1 cellular context compared by ENCODE assay signal in the genomic region with DNA sequence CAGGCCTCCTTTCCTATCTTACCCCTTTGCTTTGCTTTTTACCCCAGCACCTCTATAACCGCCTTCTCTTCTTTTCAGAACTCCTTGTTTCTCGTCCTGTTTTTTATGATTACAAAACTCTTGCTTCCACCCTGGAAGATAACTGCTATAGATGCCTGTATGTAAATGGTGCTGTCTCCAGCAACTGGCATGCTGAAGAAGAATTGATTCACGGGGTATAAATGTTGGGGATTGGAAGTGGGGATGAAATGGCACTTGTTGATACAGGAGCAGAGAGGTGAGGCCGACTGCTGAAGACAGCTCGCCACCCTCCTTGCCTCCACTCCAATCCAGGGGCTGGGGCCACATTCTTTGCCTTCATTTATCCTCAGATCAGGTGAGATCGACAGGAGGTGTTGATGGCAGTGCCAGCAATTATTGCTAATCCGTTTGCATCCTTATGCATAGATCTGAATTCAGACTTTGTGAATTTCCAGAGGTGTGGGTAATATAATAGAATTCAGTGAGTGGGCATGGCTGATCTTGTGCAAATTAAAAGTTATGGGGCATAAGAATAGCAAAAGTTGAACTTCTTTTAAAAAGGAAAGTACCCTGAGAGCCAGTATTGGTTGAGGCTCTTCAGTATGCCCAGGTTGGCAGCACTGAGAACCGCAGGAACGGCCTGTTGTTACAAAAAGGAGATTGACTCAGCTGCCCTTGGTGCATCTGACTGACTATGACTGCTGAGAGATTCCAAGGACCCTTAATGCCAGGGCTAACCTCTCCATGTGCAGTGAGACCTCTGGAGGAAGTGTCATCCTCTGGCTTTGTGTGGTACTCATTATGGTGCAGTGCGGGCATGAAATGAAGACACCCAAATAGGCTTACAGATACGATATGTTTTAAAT.
TF ChIP-seq lines count a peak whose summit lies in the region.

No MANE protein-coding gene starts in this region.

TF ChIP-seq in HepG2, 621 proteins besides CTCF, POLR2A, EP300 and RAD21 (continued from another document):
- TF ChIP-seq ZNF83 (CRISPR knock-in tag; IDR thresholded peaks at IDR 0.05; ENCODE audit: borderline replicate concordance), result no peak
- TF ChIP-seq, protein P1, sequence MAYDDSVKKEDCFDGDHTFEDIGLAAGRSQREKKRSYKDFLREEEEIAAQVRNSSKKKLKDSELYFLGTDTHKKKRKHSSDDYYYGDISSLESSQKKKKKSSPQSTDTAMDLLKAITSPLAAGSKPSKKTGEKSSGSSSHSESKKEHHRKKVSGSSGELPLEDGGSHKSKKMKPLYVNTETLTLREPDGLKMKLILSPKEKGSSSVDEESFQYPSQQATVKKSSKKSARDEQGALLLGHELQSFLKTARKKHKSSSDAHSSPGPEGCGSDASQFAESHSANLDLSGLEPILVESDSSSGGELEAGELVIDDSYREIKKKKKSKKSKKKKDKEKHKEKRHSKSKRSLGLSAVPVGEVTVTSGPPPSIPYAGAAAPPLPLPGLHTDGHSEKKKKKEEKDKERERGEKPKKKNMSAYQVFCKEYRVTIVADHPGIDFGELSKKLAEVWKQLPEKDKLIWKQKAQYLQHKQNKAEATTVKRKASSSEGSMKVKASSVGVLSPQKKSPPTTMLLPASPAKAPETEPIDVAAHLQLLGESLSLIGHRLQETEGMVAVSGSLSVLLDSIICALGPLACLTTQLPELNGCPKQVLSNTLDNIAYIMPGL (CRISPR knock-in tag; IDR thresholded peaks at IDR 0.05; ENCODE audit: borderline replicate concordance in 1 of 2, low read depth in 1 of 2), result no peak
- peak; percentile 37; the same call in 1 of the 2 replicates for TF ChIP-seq ZC3H4 (CRISPR knock-in tag; IDR thresholded peaks at IDR 0.05; ENCODE audit: borderline replicate concordance)
- TF ChIP-seq STAG1 (CRISPR knock-in tag; IDR thresholded peaks at IDR 0.05), result no peak
- TF ChIP-seq DNMT3B (CRISPR knock-in tag; conservative IDR thresholded peaks at IDR 0.05), result 0 out of 2 replicates have a peak, but pooled peaks have one; percentile 30
- peak; percentile 33 for TF ChIP-seq SAP130 (CRISPR knock-in tag; IDR thresholded peaks at IDR 0.05; ENCODE audit: low read depth)
- peak; percentile 98; the same call in 1 of the 2 replicates for TF ChIP-seq PAF1 (CRISPR knock-in tag; IDR thresholded peaks at IDR 0.05)
- TF ChIP-seq, protein P2, sequence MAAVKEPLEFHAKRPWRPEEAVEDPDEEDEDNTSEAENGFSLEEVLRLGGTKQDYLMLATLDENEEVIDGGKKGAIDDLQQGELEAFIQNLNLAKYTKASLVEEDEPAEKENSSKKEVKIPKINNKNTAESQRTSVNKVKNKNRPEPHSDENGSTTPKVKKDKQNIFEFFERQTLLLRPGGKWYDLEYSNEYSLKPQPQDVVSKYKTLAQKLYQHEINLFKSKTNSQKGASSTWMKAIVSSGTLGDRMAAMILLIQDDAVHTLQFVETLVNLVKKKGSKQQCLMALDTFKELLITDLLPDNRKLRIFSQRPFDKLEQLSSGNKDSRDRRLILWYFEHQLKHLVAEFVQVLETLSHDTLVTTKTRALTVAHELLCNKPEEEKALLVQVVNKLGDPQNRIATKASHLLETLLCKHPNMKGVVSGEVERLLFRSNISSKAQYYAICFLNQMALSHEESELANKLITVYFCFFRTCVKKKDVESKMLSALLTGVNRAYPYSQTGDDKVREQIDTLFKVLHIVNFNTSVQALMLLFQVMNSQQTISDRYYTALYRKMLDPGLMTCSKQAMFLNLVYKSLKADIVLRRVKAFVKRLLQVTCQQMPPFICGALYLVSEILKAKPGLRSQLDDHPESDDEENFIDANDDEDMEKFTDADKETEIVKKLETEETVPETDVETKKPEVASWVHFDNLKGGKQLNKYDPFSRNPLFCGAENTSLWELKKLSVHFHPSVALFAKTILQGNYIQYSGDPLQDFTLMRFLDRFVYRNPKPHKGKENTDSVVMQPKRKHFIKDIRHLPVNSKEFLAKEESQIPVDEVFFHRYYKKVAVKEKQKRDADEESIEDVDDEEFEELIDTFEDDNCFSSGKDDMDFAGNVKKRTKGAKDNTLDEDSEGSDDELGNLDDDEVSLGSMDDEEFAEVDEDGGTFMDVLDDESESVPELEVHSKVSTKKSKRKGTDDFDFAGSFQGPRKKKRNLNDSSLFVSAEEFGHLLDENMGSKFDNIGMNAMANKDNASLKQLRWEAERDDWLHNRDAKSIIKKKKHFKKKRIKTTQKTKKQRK (IDR thresholded peaks at IDR 0.05; ENCODE audit: low read length), result 0 out of 2 replicates have a peak, but pooled peaks have one; percentile 18
- TF ChIP-seq, protein P3, sequence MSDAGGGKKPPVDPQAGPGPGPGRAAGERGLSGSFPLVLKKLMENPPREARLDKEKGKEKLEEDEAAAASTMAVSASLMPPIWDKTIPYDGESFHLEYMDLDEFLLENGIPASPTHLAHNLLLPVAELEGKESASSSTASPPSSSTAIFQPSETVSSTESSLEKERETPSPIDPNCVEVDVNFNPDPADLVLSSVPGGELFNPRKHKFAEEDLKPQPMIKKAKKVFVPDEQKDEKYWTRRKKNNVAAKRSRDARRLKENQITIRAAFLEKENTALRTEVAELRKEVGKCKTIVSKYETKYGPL (CRISPR knock-in tag; IDR thresholded peaks at IDR 0.05), result no peak
- TF ChIP-seq, protein P4, sequence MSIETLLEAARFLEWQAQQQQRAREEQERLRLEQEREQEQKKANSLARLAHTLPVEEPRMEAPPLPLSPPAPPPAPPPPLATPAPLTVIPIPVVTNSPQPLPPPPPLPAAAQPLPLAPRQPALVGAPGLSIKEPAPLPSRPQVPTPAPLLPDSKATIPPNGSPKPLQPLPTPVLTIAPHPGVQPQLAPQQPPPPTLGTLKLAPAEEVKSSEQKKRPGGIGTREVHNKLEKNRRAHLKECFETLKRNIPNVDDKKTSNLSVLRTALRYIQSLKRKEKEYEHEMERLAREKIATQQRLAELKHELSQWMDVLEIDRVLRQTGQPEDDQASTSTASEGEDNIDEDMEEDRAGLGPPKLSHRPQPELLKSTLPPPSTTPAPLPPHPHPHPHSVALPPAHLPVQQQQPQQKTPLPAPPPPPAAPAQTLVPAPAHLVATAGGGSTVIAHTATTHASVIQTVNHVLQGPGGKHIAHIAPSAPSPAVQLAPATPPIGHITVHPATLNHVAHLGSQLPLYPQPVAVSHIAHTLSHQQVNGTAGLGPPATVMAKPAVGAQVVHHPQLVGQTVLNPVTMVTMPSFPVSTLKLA (IDR thresholded peaks at IDR 0.05), result no peak
- TF ChIP-seq CBFB (CRISPR knock-in tag; IDR thresholded peaks at IDR 0.05), result no peak
- TF ChIP-seq ZKSCAN5 (CRISPR knock-in tag; IDR thresholded peaks at IDR 0.05), result no peak
- TF ChIP-seq FOXO1 (CRISPR knock-in tag; IDR thresholded peaks at IDR 0.05), result no peak
- peak; percentile 69 for TF ChIP-seq RBFOX2 (IDR thresholded peaks at IDR 0.05; ENCODE audit: low read depth, low read length)
- TF ChIP-seq, protein P5, sequence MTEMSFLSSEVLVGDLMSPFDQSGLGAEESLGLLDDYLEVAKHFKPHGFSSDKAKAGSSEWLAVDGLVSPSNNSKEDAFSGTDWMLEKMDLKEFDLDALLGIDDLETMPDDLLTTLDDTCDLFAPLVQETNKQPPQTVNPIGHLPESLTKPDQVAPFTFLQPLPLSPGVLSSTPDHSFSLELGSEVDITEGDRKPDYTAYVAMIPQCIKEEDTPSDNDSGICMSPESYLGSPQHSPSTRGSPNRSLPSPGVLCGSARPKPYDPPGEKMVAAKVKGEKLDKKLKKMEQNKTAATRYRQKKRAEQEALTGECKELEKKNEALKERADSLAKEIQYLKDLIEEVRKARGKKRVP (CRISPR knock-in tag; IDR thresholded peaks at IDR 0.05), result peak in 1 of 2 experiments; percentile 6; a peak in 1 of 4 replicates
- TF ChIP-seq SMARCE1 (IDR thresholded peaks at IDR 0.05; ENCODE audit: borderline replicate concordance), result no peak
- TF ChIP-seq IKZF4 (CRISPR knock-in tag; IDR thresholded peaks at IDR 0.05; ENCODE audit: borderline replicate concordance, low read depth, not compliant biosample characterization), result no peak
- TF ChIP-seq ZFAT (CRISPR knock-in tag; conservative IDR thresholded peaks at IDR 0.05), result no peak
- TF ChIP-seq MTF1 (CRISPR knock-in tag; IDR thresholded peaks at IDR 0.05), result no peak
- TF ChIP-seq SP1 (IDR thresholded peaks at IDR 0.05), result no peak
- TF ChIP-seq SP1 (CRISPR knock-in tag; IDR thresholded peaks at IDR 0.05), result 0 out of 2 replicates have a peak, but pooled peaks have one; percentile 20
- TF ChIP-seq HOXA5 (CRISPR knock-in tag; IDR thresholded peaks at IDR 0.05), result no peak
- TF ChIP-seq HNRNPL (IDR thresholded peaks at IDR 0.05; ENCODE audit: low read depth, low read length), result peak; percentile 58; the same call in 1 of the 2 replicates
- no peak for TF ChIP-seq ZNF333 (CRISPR knock-in tag; IDR thresholded peaks at IDR 0.05; ENCODE audit: borderline replicate concordance)
- peak; percentile 48 for TF ChIP-seq AGO1 (IDR thresholded peaks at IDR 0.05; ENCODE audit: low read depth, low read length, poor library complexity, severe bottlenecking)
- TF ChIP-seq KAT7 (CRISPR knock-in tag; IDR thresholded peaks at IDR 0.05; ENCODE audit: borderline replicate concordance), result peak; percentile 11; the same call in 1 of the 2 replicates
- no peak; the same call in 1 of the 2 replicates for TF ChIP-seq NR2F6 (IDR thresholded peaks at IDR 0.05)
- TF ChIP-seq NR2F6 (CRISPR knock-in tag; IDR thresholded peaks at IDR 0.05), result no peak
- TF ChIP-seq MAF1 (CRISPR knock-in tag; IDR thresholded peaks at IDR 0.05; ENCODE audit: borderline replicate concordance), result no peak
- TF ChIP-seq, protein P6, sequence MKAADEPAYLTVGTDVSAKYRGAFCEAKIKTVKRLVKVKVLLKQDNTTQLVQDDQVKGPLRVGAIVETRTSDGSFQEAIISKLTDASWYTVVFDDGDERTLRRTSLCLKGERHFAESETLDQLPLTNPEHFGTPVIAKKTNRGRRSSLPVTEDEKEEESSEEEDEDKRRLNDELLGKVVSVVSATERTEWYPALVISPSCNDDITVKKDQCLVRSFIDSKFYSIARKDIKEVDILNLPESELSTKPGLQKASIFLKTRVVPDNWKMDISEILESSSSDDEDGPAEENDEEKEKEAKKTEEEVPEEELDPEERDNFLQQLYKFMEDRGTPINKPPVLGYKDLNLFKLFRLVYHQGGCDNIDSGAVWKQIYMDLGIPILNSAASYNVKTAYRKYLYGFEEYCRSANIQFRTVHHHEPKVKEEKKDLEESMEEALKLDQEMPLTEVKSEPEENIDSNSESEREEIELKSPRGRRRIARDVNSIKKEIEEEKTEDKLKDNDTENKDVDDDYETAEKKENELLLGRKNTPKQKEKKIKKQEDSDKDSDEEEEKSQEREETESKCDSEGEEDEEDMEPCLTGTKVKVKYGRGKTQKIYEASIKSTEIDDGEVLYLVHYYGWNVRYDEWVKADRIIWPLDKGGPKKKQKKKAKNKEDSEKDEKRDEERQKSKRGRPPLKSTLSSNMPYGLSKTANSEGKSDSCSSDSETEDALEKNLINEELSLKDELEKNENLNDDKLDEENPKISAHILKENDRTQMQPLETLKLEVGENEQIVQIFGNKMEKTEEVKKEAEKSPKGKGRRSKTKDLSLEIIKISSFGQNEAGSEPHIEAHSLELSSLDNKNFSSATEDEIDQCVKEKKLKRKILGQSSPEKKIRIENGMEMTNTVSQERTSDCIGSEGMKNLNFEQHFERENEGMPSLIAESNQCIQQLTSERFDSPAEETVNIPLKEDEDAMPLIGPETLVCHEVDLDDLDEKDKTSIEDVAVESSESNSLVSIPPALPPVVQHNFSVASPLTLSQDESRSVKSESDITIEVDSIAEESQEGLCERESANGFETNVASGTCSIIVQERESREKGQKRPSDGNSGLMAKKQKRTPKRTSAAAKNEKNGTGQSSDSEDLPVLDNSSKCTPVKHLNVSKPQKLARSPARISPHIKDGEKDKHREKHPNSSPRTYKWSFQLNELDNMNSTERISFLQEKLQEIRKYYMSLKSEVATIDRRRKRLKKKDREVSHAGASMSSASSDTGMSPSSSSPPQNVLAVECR (CRISPR knock-in tag; IDR thresholded peaks at IDR 0.05; ENCODE audit: borderline replicate concordance), result peak; percentile 29; the same call in 1 of the 2 replicates
- TF ChIP-seq, protein P7, sequence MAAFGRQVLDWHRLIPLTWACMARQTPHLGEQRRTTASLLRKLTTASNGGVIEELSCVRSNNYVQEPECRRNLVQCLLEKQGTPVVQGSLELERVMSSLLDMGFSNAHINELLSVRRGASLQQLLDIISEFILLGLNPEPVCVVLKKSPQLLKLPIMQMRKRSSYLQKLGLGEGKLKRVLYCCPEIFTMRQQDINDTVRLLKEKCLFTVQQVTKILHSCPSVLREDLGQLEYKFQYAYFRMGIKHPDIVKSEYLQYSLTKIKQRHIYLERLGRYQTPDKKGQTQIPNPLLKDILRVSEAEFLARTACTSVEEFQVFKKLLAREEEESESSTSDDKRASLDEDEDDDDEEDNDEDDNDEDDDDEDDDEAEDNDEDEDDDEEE (CRISPR knock-in tag; IDR thresholded peaks at IDR 0.05), result no peak
- peak; percentile 28; the same call in 1 of the 2 replicates for TF ChIP-seq NKX3-1 (CRISPR knock-in tag; IDR thresholded peaks at IDR 0.05)
- no peak for TF ChIP-seq ZFP36L2 (CRISPR knock-in tag; IDR thresholded peaks at IDR 0.05)
- TF ChIP-seq, protein P8, sequence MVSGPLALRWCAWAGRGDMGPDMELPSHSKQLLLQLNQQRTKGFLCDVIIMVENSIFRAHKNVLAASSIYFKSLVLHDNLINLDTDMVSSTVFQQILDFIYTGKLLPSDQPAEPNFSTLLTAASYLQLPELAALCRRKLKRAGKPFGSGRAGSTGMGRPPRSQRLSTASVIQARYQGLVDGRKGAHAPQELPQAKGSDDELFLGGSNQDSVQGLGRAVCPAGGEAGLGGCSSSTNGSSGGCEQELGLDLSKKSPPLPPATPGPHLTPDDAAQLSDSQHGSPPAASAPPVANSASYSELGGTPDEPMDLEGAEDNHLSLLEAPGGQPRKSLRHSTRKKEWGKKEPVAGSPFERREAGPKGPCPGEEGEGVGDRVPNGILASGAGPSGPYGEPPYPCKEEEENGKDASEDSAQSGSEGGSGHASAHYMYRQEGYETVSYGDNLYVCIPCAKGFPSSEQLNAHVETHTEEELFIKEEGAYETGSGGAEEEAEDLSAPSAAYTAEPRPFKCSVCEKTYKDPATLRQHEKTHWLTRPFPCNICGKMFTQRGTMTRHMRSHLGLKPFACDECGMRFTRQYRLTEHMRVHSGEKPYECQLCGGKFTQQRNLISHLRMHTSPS (CRISPR knock-in tag; IDR thresholded peaks at IDR 0.05; ENCODE audit: low read depth), result peak; percentile 51; the same call in 1 of the 2 replicates
- TF ChIP-seq U2AF1 (optimal IDR thresholded peaks at IDR 0.05; ENCODE audit: low read depth, low read length), result no peak
TF ChIP-seq in HepG2: peak in this region for 40.
